Comparison of ENCODE assay signal across 10 cellular contexts in genomic region chr10:79082631-79083581, GRCh38. TPM values are rescaled to one million over a fixed set of nuclear protein-coding genes. Genes with fewer than 3 reads are reported as not detected.
A peak's percentile ranks its signal among the peaks of the same experiment; 100 is the strongest.
DNase-seq lines count a peak whose midpoint lies in the region; ATAC-seq and TF ChIP-seq lines count a peak whose summit lies in the region.
"Had no signal": no experiment of that assay in that cellular context is flagged by ENCODE, and none has a peak within 500 bp of the region (broad histone marks: within the 10 kb centered on the region; RNA-seq: fewer than 3 reads in every experiment).

No MANE protein-coding gene starts in this region.

- H3K27ac ChIP-seq in muscle layer of duodenum (ENCODE audit: low read length) (peak overlapping the region; percentile 70), urinary bladder (ENCODE audit: low read depth) (peak overlapping the region; percentile 63)

- no peak for ATAC-seq in Right ventricle myocardium inferior
- no peak for ATAC-seq in left cardiac atrium
- ATAC-seq in stimulated activated naive B cell treated with anti-CD40 and anti-IgM and Interleukin-4, amounts not matched to agents 10 μg/mL and 1 μg/mL and 100 μg/mL, for 72 hours (replicated peaks): no peak

- intact Hi-C loops in Right ventricle myocardium inferior (cut with DNase I): no loop called here
- intact Hi-C loops in left cardiac atrium (cut with DNase I): no loop called here

- peak; percentile 25 for DNase-seq in Right ventricle myocardium inferior (ENCODE audit: missing footprints)
- DNase-seq in left cardiac atrium: no peak
- no peak for DNase-seq in chondrocyte (ENCODE audit: low spot score)
- DNase-seq in stimulated activated naive B cell treated with anti-CD40 and anti-IgM and Interleukin-4, amounts not matched to agents 10 μg/mL and 1 μg/mL and 100 μg/mL, for 72 hours: no peak
- no peak for DNase-seq in HPDE6-E6E7 (ENCODE audit: extremely low spot score)
- no peak for DNase-seq in T-helper 1 cell
- DNase-seq: T1000 had no signal

- TF ChIP-seq CTCF in chondrocyte (IDR thresholded peaks at IDR 0.05): no peak

- no peaks in the 10 kb centered on the region for H3K9me3 Mint-ChIP-seq in chondrocyte (ENCODE audit: low read depth)
- H3K9me3 Mint-ChIP-seq in stimulated activated naive B cell treated with anti-CD40 and anti-IgM and Interleukin-4, amounts not matched to agents 10 μg/mL and 1 μg/mL and 100 μg/mL, for 72 hours: peaks cover 3% of the 10 kb centered on the region in 2 donors

- peak overlapping the region; percentile 95 for H3K27ac Mint-ChIP-seq in chondrocyte (ENCODE audit: unreplicated experiment)
- no peak overlapping the region for H3K27ac Mint-ChIP-seq in stimulated activated naive B cell treated with anti-CD40 and anti-IgM and Interleukin-4, amounts not matched to agents 10 μg/mL and 1 μg/mL and 100 μg/mL, for 72 hours
- H3K27ac Mint-ChIP-seq: activated naive CD8-positive, alpha-beta T cell had no signal

- H3K9me3 ChIP-seq in muscle layer of duodenum (ENCODE audit: control insufficient read depth in 1 of 2, low read length in 2 of 2): no peaks in the 10 kb centered on the region

- no peaks in the 10 kb centered on the region for H3K27me3 Mint-ChIP-seq in chondrocyte (ENCODE audit: low read depth)
- H3K27me3 Mint-ChIP-seq in stimulated activated naive B cell treated with anti-CD40 and anti-IgM and Interleukin-4, amounts not matched to agents 10 μg/mL and 1 μg/mL and 100 μg/mL, for 72 hours: peaks cover 38 to 42% of the 10 kb centered on the region in 2 donors
- H3K27me3 Mint-ChIP-seq: activated naive CD8-positive, alpha-beta T cell had no signal

- H3K4me3 ChIP-seq in muscle layer of duodenum (ENCODE audit: low read depth in 1 of 2, low read length in 2 of 2): no peak overlapping the region
- H3K4me3 ChIP-seq in urinary bladder (ENCODE audit: low read depth, low read length): no peak overlapping the region

- 87% methylated on average over 8 of the region's 8 CpGs for WGBS in urinary bladder

- H3K4me1 ChIP-seq in muscle layer of duodenum (ENCODE audit: control insufficient read depth in 1 of 2, insufficient read depth in 2 of 2, low read length in 2 of 2) (peaks cover 64 to 88% of the 10 kb centered on the region in 2 donors), urinary bladder (ENCODE audit: insufficient read depth) (peaks cover 4% of the 10 kb centered on the region)

- H3K36me3 ChIP-seq in muscle layer of duodenum (ENCODE audit: control insufficient read depth in 1 of 2, insufficient read depth in 2 of 2, low read length in 2 of 2): no peaks in the 10 kb centered on the region
- no peaks in the 10 kb centered on the region for H3K36me3 ChIP-seq in urinary bladder (ENCODE audit: insufficient read depth)

- no peak overlapping the region for H3K4me3 Mint-ChIP-seq in chondrocyte (ENCODE audit: unreplicated experiment)
- no peak overlapping the region for H3K4me3 Mint-ChIP-seq in stimulated activated naive B cell treated with anti-CD40 and anti-IgM and Interleukin-4, amounts not matched to agents 10 μg/mL and 1 μg/mL and 100 μg/mL, for 72 hours
- H3K4me3 Mint-ChIP-seq: activated naive CD8-positive, alpha-beta T cell had no signal

- H3K4me1 Mint-ChIP-seq in chondrocyte (ENCODE audit: low read depth): peaks cover 78% of the 10 kb centered on the region
- peaks cover 46 to 70% of the 10 kb centered on the region in 2 donors for H3K4me1 Mint-ChIP-seq in stimulated activated naive B cell treated with anti-CD40 and anti-IgM and Interleukin-4, amounts not matched to agents 10 μg/mL and 1 μg/mL and 100 μg/mL, for 72 hours

- H3K36me3 Mint-ChIP-seq in chondrocyte (ENCODE audit: low read depth): no peaks in the 10 kb centered on the region
- H3K36me3 Mint-ChIP-seq in stimulated activated naive B cell treated with anti-CD40 and anti-IgM and Interleukin-4, amounts not matched to agents 10 μg/mL and 1 μg/mL and 100 μg/mL, for 72 hours: peaks cover 2 to 5% of the 10 kb centered on the region in 2 donors
- H3K36me3 Mint-ChIP-seq: activated naive CD8-positive, alpha-beta T cell had no signal

- H3K27me3 ChIP-seq in muscle layer of duodenum (ENCODE audit: low read depth, low read length): no peaks in the 10 kb centered on the region

RNA-seq across cellular contexts. Expression of gene ZMIZ1, which starts 14.1 kb away (rescaled TPM):
- total RNA-seq in Right ventricle myocardium inferior (48.8 TPM), left cardiac atrium (10 to 100 TPM; 51.4 to 58.0 TPM), chondrocyte (46.2 to 74.6 TPM (median 48.7 TPM) in 3 replicates), urinary bladder (30.2 TPM)
- 54.6 TPM for polyA plus RNA-seq in urinary bladder
